ENCODE assay signal across 21 cellular contexts in genomic region chr5:1788200-1788599, GRCh38. TPM values are rescaled to one million over a fixed set of nuclear protein-coding genes. Genes with fewer than 3 reads are reported as not detected.
DNase-seq lines count a peak whose midpoint lies in the region; ATAC-seq, FAIRE-seq and TF ChIP-seq lines count a peak whose summit lies in the region.
"Had no signal": no experiment of that assay in that cellular context is flagged by ENCODE, and none has a peak within 500 bp of the region (broad histone marks: within the 10 kb centered on the region; RNA-seq: fewer than 3 reads in every experiment).

No MANE protein-coding gene starts in this region.

- no peak overlapping the region for H3K4me3 Mint-ChIP-seq in natural killer cell treated with Interleukin-12 subunit alpha and Interleukin-12 subunit beta and Interleukin-15 and Interleukin-18, amount 100 ng/mL, for 72 hours
- H3K4me3 Mint-ChIP-seq in natural killer cell: no peak overlapping the region
- H3K4me3 Mint-ChIP-seq in stimulated activated effector memory CD8-positive, alpha-beta T cell treated with anti-CD3 and anti-CD28 coated beads, Interleukin-12 subunit alpha, Interleukin-12 subunit beta, amount 100 ng/mL, for 72 hours: no peak overlapping the region
- H3K4me3 Mint-ChIP-seq in activated CD4-positive, alpha-beta memory T cell treated with anti-CD3 and anti-CD28 coated beads, Interleukin-2, amount 10 ng/mL, durations not matched to agents 7 days and 5 days: no peak overlapping the region
- H3K4me3 Mint-ChIP-seq: CD4-positive, alpha-beta memory T cell; IgD-negative memory B cell had no signal

- no peak overlapping the region for H3K4me3 ChIP-seq in kidney (ENCODE audit: low read length in 2 of 2)

- H3K27me3 Mint-ChIP-seq in natural killer cell treated with Interleukin-12 subunit alpha and Interleukin-12 subunit beta and Interleukin-15 and Interleukin-18, amount 100 ng/mL, for 72 hours: peaks cover 6 to 7% of the 10 kb centered on the region in 2 donors
- peaks cover 14 to 15% of the 10 kb centered on the region in 2 donors for H3K27me3 Mint-ChIP-seq in natural killer cell (ENCODE audit: low read depth in 2 of 2)
- H3K27me3 Mint-ChIP-seq in activated CD4-positive, alpha-beta memory T cell treated with anti-CD3 and anti-CD28 coated beads, Interleukin-2, amount 10 ng/mL, durations not matched to agents 7 days and 5 days: peaks cover 5% of the 10 kb centered on the region

- CTCF ChIA-PET in activated CD4-positive, alpha-beta memory T cell treated with anti-CD3 and anti-CD28 coated beads, Interleukin-2, amount 10 ng/mL, durations not matched to agents 7 days and 5 days (lab: Charles Lee): no interaction called here

- no peaks in the 10 kb centered on the region for H3K36me3 ChIP-seq in kidney (ENCODE audit: control insufficient read depth in 1 of 2, insufficient read depth in 2 of 2, low read length in 2 of 2)

- ATAC-seq in natural killer cell treated with Interleukin-12 subunit alpha and Interleukin-12 subunit beta and Interleukin-15 and Interleukin-18, amount 100 ng/mL, for 72 hours: no peak
- ATAC-seq in natural killer cell (no peak), HG03457 (IDR thresholded peaks at IDR 0.05; ENCODE audit: unreplicated experiment) (no peak)
- no peak for ATAC-seq in stimulated activated effector memory CD8-positive, alpha-beta T cell treated with anti-CD3 and anti-CD28 coated beads, Interleukin-12 subunit alpha, Interleukin-12 subunit beta, amount 100 ng/mL, for 72 hours
- ATAC-seq: Panc1 had no signal

- peaks cover 17 to 24% of the 10 kb centered on the region in 2 donors for H3K4me1 Mint-ChIP-seq in natural killer cell treated with Interleukin-12 subunit alpha and Interleukin-12 subunit beta and Interleukin-15 and Interleukin-18, amount 100 ng/mL, for 72 hours (ENCODE audit: low read depth in 2 of 2)
- H3K4me1 Mint-ChIP-seq in natural killer cell: peaks cover 14 to 25% of the 10 kb centered on the region in 2 donors
- peaks cover 67% of the 10 kb centered on the region for H3K4me1 Mint-ChIP-seq in stimulated activated effector memory CD8-positive, alpha-beta T cell treated with anti-CD3 and anti-CD28 coated beads, Interleukin-12 subunit alpha, Interleukin-12 subunit beta, amount 100 ng/mL, for 72 hours
- peaks cover 49% of the 10 kb centered on the region for H3K4me1 Mint-ChIP-seq in activated CD4-positive, alpha-beta memory T cell treated with anti-CD3 and anti-CD28 coated beads, Interleukin-2, amount 10 ng/mL, durations not matched to agents 7 days and 5 days

- no peak for FAIRE-seq in kidney (lab: Jason Lieb, UNC)

- H3K36me3 Mint-ChIP-seq in natural killer cell treated with Interleukin-12 subunit alpha and Interleukin-12 subunit beta and Interleukin-15 and Interleukin-18, amount 100 ng/mL, for 72 hours: no peaks in the 10 kb centered on the region
- H3K36me3 Mint-ChIP-seq in natural killer cell: no peaks in the 10 kb centered on the region
- peaks cover 9% of the 10 kb centered on the region for H3K36me3 Mint-ChIP-seq in stimulated activated effector memory CD8-positive, alpha-beta T cell treated with anti-CD3 and anti-CD28 coated beads, Interleukin-12 subunit alpha, Interleukin-12 subunit beta, amount 100 ng/mL, for 72 hours
- H3K36me3 Mint-ChIP-seq in activated CD4-positive, alpha-beta memory T cell treated with anti-CD3 and anti-CD28 coated beads, Interleukin-2, amount 10 ng/mL, durations not matched to agents 7 days and 5 days (ENCODE audit: low read depth): peaks cover 5% of the 10 kb centered on the region

- POLR2A ChIA-PET in activated CD4-positive, alpha-beta memory T cell treated with anti-CD3 and anti-CD28 coated beads, Interleukin-2, amount 10 ng/mL, durations not matched to agents 7 days and 5 days (lab: Charles Lee): no interaction called here

- peak; percentile 22 for DNase-seq in natural killer cell treated with Interleukin-12 subunit alpha and Interleukin-12 subunit beta and Interleukin-15 and Interleukin-18, amount 100 ng/mL, for 72 hours (ENCODE audit: low spot score)
- DNase-seq in natural killer cell (no peak), kidney (peak; percentile 26), medulla oblongata (ENCODE audit: extremely low spot score) (no peak)
- DNase-seq in stimulated activated effector memory CD8-positive, alpha-beta T cell treated with anti-CD3 and anti-CD28 coated beads, Interleukin-12 subunit alpha, Interleukin-12 subunit beta, amount 100 ng/mL, for 72 hours (ENCODE audit: low spot score in 2 of 2): no peak
- no peak for DNase-seq in activated CD4-positive, alpha-beta memory T cell treated with anti-CD3 and anti-CD28 coated beads, Interleukin-2, amount 10 ng/mL, durations not matched to agents 7 days and 5 days
- DNase-seq: C1 segment of cervical spinal cord; CD4-positive, alpha-beta memory T cell; COR-L47; DMS53; MM.1S; NCI-H1048; NCI-H1694; NCI-H2029 treated with DMSO at 0.1 percent for 48 hours; NCI-H2227 treated with DMSO at 0.1 percent for 48 hours; NCI-H526 treated with DMSO at 0.1 percent for 48 hours; SHP77 treated with DMSO at 0.1 percent for 48 hours had no signal

- no peak overlapping the region for H3K9ac ChIP-seq in kidney (ENCODE audit: low read length in 2 of 2)
- H3K9ac ChIP-seq: KMS-11 had no signal

- peaks cover 0 to 3% of the 10 kb centered on the region in 2 donors for H3K9me3 ChIP-seq in kidney (ENCODE audit: control insufficient read depth in 1 of 2, low read length in 2 of 2)

- no peaks in the 10 kb centered on the region for H3K4me1 ChIP-seq in kidney (ENCODE audit: control insufficient read depth in 1 of 2, insufficient read depth in 1 of 2, low read depth in 1 of 2, low read length in 2 of 2)

- H3K27ac ChIP-seq in kidney (ENCODE audit: low read depth in 2 of 2, low read length in 2 of 2): no peak overlapping the region
- H3K27ac ChIP-seq: KMS-11 had no signal

- TF ChIP-seq CTCF in natural killer cell (IDR thresholded peaks at IDR 0.05): no peak
- no peak for TF ChIP-seq CTCF in kidney (IDR thresholded peaks at IDR 0.05; ENCODE audit: borderline replicate concordance, extremely low read depth, insufficient read depth)

- peaks cover 4% of the 10 kb centered on the region for H3K9me3 Mint-ChIP-seq in natural killer cell treated with Interleukin-12 subunit alpha and Interleukin-12 subunit beta and Interleukin-15 and Interleukin-18, amount 100 ng/mL, for 72 hours
- no peaks in the 10 kb centered on the region for H3K9me3 Mint-ChIP-seq in natural killer cell
- no peaks in the 10 kb centered on the region for H3K9me3 Mint-ChIP-seq in stimulated activated effector memory CD8-positive, alpha-beta T cell treated with anti-CD3 and anti-CD28 coated beads, Interleukin-12 subunit alpha, Interleukin-12 subunit beta, amount 100 ng/mL, for 72 hours
- H3K9me3 Mint-ChIP-seq in activated CD4-positive, alpha-beta memory T cell treated with anti-CD3 and anti-CD28 coated beads, Interleukin-2, amount 10 ng/mL, durations not matched to agents 7 days and 5 days: no peaks in the 10 kb centered on the region

- H3K27ac Mint-ChIP-seq in natural killer cell treated with Interleukin-12 subunit alpha and Interleukin-12 subunit beta and Interleukin-15 and Interleukin-18, amount 100 ng/mL, for 72 hours: no peak overlapping the region
- H3K27ac Mint-ChIP-seq in natural killer cell: no peak overlapping the region
- H3K27ac Mint-ChIP-seq in stimulated activated effector memory CD8-positive, alpha-beta T cell treated with anti-CD3 and anti-CD28 coated beads, Interleukin-12 subunit alpha, Interleukin-12 subunit beta, amount 100 ng/mL, for 72 hours: peak overlapping the region; percentile 80
- no peak overlapping the region for H3K27ac Mint-ChIP-seq in activated CD4-positive, alpha-beta memory T cell treated with anti-CD3 and anti-CD28 coated beads, Interleukin-2, amount 10 ng/mL, durations not matched to agents 7 days and 5 days
- H3K27ac Mint-ChIP-seq: IgD-negative memory B cell had no signal

- intact Hi-C loops in natural killer cell (cut with micrococcal nuclease): no loop called here
- intact Hi-C loops in kidney (cut with DNase I): no loop called here

RNA-seq across cellular contexts. Expression of gene MRPL36, which starts 11.4 kb away (rescaled TPM):
- 10 to 100 TPM; 45.3 to 62.7 TPM for total RNA-seq in natural killer cell treated with Interleukin-12 subunit alpha and Interleukin-12 subunit beta and Interleukin-15 and Interleukin-18, amount 100 ng/mL, for 72 hours
- total RNA-seq in natural killer cell (10 to 100 TPM; 14.1 to 21.2 (median 17.1) TPM), kidney (29.6 TPM)
- 96.7 TPM for polyA plus RNA-seq in kidney (ENCODE audit: insufficient read depth, low read depth, low replicate concordance)
- total RNA-seq in activated CD4-positive, alpha-beta memory T cell treated with anti-CD3 and anti-CD28 coated beads, Interleukin-2, amount 10 ng/mL, durations not matched to agents 7 days and 5 days: 10 to 100 TPM; 44.5 to 44.8 TPM

RNA-seq across cellular contexts. Expression of gene NDUFS6, which starts 13.0 kb away (rescaled TPM):
- total RNA-seq in natural killer cell treated with Interleukin-12 subunit alpha and Interleukin-12 subunit beta and Interleukin-15 and Interleukin-18, amount 100 ng/mL, for 72 hours: 10 to 100 TPM; 25.3 to 35.5 TPM
- total RNA-seq in natural killer cell (10 to 100 TPM; 19.2 to 25.9 (median 22.5) TPM), kidney (31.1 TPM)
- 164 TPM for polyA plus RNA-seq in kidney (ENCODE audit: insufficient read depth, low read depth, low replicate concordance)
- 10 to 100 TPM; 25.4 to 29.2 TPM for total RNA-seq in activated CD4-positive, alpha-beta memory T cell treated with anti-CD3 and anti-CD28 coated beads, Interleukin-2, amount 10 ng/mL, durations not matched to agents 7 days and 5 days

Comparison
In these comparisons a context has a peak if more than half of its experiments do, and no peak if none do; other contexts are left out.
1. DNase-seq: peak in natural killer cell treated with Interleukin-12 subunit alpha and Interleukin-12 subunit beta and Interleukin-15 and Interleukin-18, amount 100 ng/mL, for 72 hours (single experiment) and kidney (single experiment); none in natural killer cell (single experiment), stimulated activated effector memory CD8-positive, alpha-beta T cell treated with anti-CD3 and anti-CD28 coated beads, Interleukin-12 subunit alpha, Interleukin-12 subunit beta, amount 100 ng/mL, for 72 hours (0 of 2), medulla oblongata (single experiment) and activated CD4-positive, alpha-beta memory T cell treated with anti-CD3 and anti-CD28 coated beads, Interleukin-2, amount 10 ng/mL, durations not matched to agents 7 days and 5 days (single experiment).